18 cellular contexts compared by ENCODE assay signal in genomic region chr14:81855007-81855406, GRCh38.
"Had no signal": no experiment of that assay in that cellular context is flagged by ENCODE, and none has a peak within 500 bp of the region (broad histone marks: within the 10 kb centered on the region; RNA-seq: fewer than 3 reads in every experiment).

No MANE protein-coding gene starts in this region.

- ATAC-seq: activated naive CD4-positive, alpha-beta T cell treated with anti-CD3 and anti-CD28 coated beads, Interleukin-2, amount 50 U/mL, for 72 hours; esophagus mucosa; left ventricle myocardium superior; natural killer cell; WTC11 had no signal

- H3K27me3 ChIP-seq: sigmoid colon, testis, upper lobe of left lung had no signal

- H3K27ac ChIP-seq: sigmoid colon, testis, upper lobe of left lung had no signal

- DNase-seq: activated T-cell treated with anti-CD3 and anti-CD28 coated beads, Interleukin-2, amount 50 U/mL, for 1 hour; aorta; caudate nucleus; effector CD4-positive, alpha-beta T cell; hypothalamus; left ventricle myocardium superior; mammary epithelial cell; natural killer cell; retina; sigmoid colon; stimulated activated CD4-positive, alpha-beta T cell treated with anti-CD3 and anti-CD28 coated beads, Interleukin-4, amount 100 ng/mL, for 1 hour; stimulated activated naive CD4-positive, alpha-beta T cell; testis; upper lobe of left lung had no signal

- FAIRE-seq: frontal cortex had no signal

- H3K4me1 ChIP-seq: sigmoid colon, testis, upper lobe of left lung had no signal

- H3K36me3 ChIP-seq: sigmoid colon, upper lobe of left lung had no signal

- H3K4me3 ChIP-seq: sigmoid colon, testis, upper lobe of left lung had no signal

- H3K9me3 ChIP-seq: testis had no signal
